12 cellular contexts compared by ENCODE assay signal in genomic region chr18:50320719-50321118, GRCh38. TPM values are rescaled to one million over a fixed set of nuclear protein-coding genes. Genes with fewer than 3 reads are reported as not detected.
A peak's percentile ranks its signal among the peaks of the same experiment; 100 is the strongest.
DNase-seq lines count a peak whose midpoint lies in the region; ATAC-seq, FAIRE-seq and TF ChIP-seq lines count a peak whose summit lies in the region.
"Had no signal": no experiment of that assay in that cellular context is flagged by ENCODE, and none has a peak within 500 bp of the region (broad histone marks: within the 10 kb centered on the region; RNA-seq: fewer than 3 reads in every experiment).

No MANE protein-coding gene starts in this region.

- no peak overlapping the region for H3K9ac ChIP-seq in H9 (ENCODE audit: extremely low read depth, insufficient read length, low read length)

- H3K56ac ChIP-seq in H9 (ENCODE audit: insufficient read length, low read depth, low read length) = no peak overlapping the region

- TF ChIP-seq CTCF in DOHH2 (IDR thresholded peaks at IDR 0.05; ENCODE audit: low read depth, low read length, poor library complexity, severe bottlenecking) = no peak
- TF ChIP-seq CTCF in activated B cell treated with CpG ODN at 0.5 μM for 24 hours (IDR thresholded peaks at IDR 0.05) = no peak
- no peak for TF ChIP-seq CTCF in D721Med (IDR thresholded peaks at IDR 0.05; ENCODE audit: insufficient read depth, missing control alignments)
- no peak for TF ChIP-seq CTCF in H9 (conservative IDR thresholded peaks at IDR 0.05)

- no peak overlapping the region for H3T11ph ChIP-seq in H9 (ENCODE audit: low read length)

- WGBS in H9 (ENCODE audit: extremely low coverage, insufficient read length, low lambda C conversion rate) = no CpG with 5 or more reads among the region's 5 CpGs

- no peak overlapping the region for H2BK5ac ChIP-seq in H9 (ENCODE audit: insufficient read length, low read length)

- no peak overlapping the region for H3K27ac ChIP-seq in DOHH2 (ENCODE audit: low read depth, low read length)
- no peak overlapping the region for H3K27ac ChIP-seq in H9 (ENCODE audit: insufficient read length, low read depth, low read length)
- H3K27ac ChIP-seq: body of pancreas, SK-N-MC had no signal

- H4K5ac ChIP-seq in H9 (ENCODE audit: insufficient read length, low read depth, low read length) = no peak overlapping the region

- H2AFZ ChIP-seq in H9 (ENCODE audit: low read length) = no peak overlapping the region

- no peaks in the 10 kb centered on the region for H3K27me3 Mint-ChIP-seq in activated B cell treated with CpG ODN at 0.5 μM for 24 hours
- H3K27me3 Mint-ChIP-seq in H9 (ENCODE audit: low read depth) = peaks cover 9% of the 10 kb centered on the region

- H3K4me3 ChIP-seq in DOHH2 (ENCODE audit: low read length) = peak overlapping the region; percentile 50
- H3K4me3 ChIP-seq: body of pancreas, SK-N-MC had no signal

- H3K9me3 Mint-ChIP-seq in activated B cell treated with CpG ODN at 0.5 μM for 24 hours (no peaks in the 10 kb centered on the region), H9 (no peaks in the 10 kb centered on the region)
- H3K9me3 Mint-ChIP-seq: immature natural killer cell had no signal

- H2BK20ac ChIP-seq in H9 (ENCODE audit: low read depth, low read length, poor library complexity, severe bottlenecking) = no peak overlapping the region

- DNase-seq in activated B cell treated with CpG ODN at 0.5 μM for 24 hours (no peak), D721Med (ENCODE audit: insufficient read length, low spot score) (no peak), RCC 7860 (ENCODE audit: low spot score) (no peak), H9 (no peak), HUDEP-2 (lab: John Stamatoyannopoulos, UW; ENCODE audit: unreplicated experiment in 76 of 76) (no peak)
- DNase-seq: body of pancreas, immature natural killer cell, NCI-H510A treated with DMSO at 0.1 percent for 48 hours had no signal

- H3K23ac ChIP-seq in H9 (ENCODE audit: insufficient read length, low read depth, low read length) = no peak overlapping the region

- H3K9me2 ChIP-seq in DOHH2 (replicated peaks; ENCODE audit: control insufficient read depth, low read length) = no peaks in the 10 kb centered on the region

- no peaks in the 10 kb centered on the region for H3K79me2 ChIP-seq in DOHH2 (ENCODE audit: control insufficient read depth, low read length)
- no peaks in the 10 kb centered on the region for H3K79me2 ChIP-seq in H9 (ENCODE audit: insufficient read depth, low read length)

- peak overlapping the region; percentile 13 for H3K4me3 Mint-ChIP-seq in activated B cell treated with CpG ODN at 0.5 μM for 24 hours
- no peak overlapping the region for H3K4me3 Mint-ChIP-seq in H9
- H3K4me3 Mint-ChIP-seq: immature natural killer cell had no signal

- H3K36me3 Mint-ChIP-seq in activated B cell treated with CpG ODN at 0.5 μM for 24 hours (ENCODE audit: low read depth) = no peaks in the 10 kb centered on the region
- H3K36me3 Mint-ChIP-seq in H9 (ENCODE audit: insufficient read depth in 1 of 3, low read depth in 3 of 3) = no peaks in the 10 kb centered on the region
- H3K36me3 Mint-ChIP-seq: immature natural killer cell had no signal

- H3F3A ChIP-seq in DOHH2 (ENCODE audit: control insufficient read depth, insufficient read depth) = peaks cover 3% of the 10 kb centered on the region; the same call in 1 of the 2 replicates

- H3K27ac Mint-ChIP-seq in activated B cell treated with CpG ODN at 0.5 μM for 24 hours = no peak overlapping the region
- H3K27ac Mint-ChIP-seq in H9 = peak overlapping the region in 1 of 3 experiments; percentile 25; a peak in 1 of 7 replicates
- H3K27ac Mint-ChIP-seq: immature natural killer cell had no signal

- H3K23me2 ChIP-seq in H9 (ENCODE audit: insufficient read length, low read depth, low read length, poor library complexity, severe bottlenecking) = no peaks in the 10 kb centered on the region

- peak; percentile 52 for ATAC-seq in GM19397 (IDR thresholded peaks at IDR 0.05; ENCODE audit: unreplicated experiment)
- peak; percentile 59 for ATAC-seq in HG03097 (IDR thresholded peaks at IDR 0.05; ENCODE audit: low FRiP score, unreplicated experiment)
- no peak for ATAC-seq in activated B cell treated with CpG ODN at 0.5 μM for 24 hours (ENCODE audit: low read depth)
- ATAC-seq: body of pancreas had no signal

- no peak overlapping the region for H3K4ac ChIP-seq in H9 (ENCODE audit: low read depth, low read length)

- POLR2A ChIA-PET in activated B cell treated with CpG ODN at 0.5 μM for 24 hours (lab: Charles Lee) = no interaction called here

- H4K20me1 ChIP-seq in DOHH2 (ENCODE audit: control insufficient read depth, insufficient read depth, low read depth, low read length) = no peaks in the 10 kb centered on the region
- H4K20me1 ChIP-seq in H9 (ENCODE audit: control insufficient read depth, insufficient read depth, insufficient read length) = no peaks in the 10 kb centered on the region

- H4K8ac ChIP-seq in H9 (replicated peaks; ENCODE audit: insufficient read length, low read depth, low read length) = no peak overlapping the region

- intact Hi-C loops in activated B cell treated with CpG ODN at 0.5 μM for 24 hours (cut with micrococcal nuclease) = no loop called here

- H3K4me2 ChIP-seq in DOHH2 (ENCODE audit: low read length) (peak overlapping the region; percentile 69), H9 (ENCODE audit: insufficient read depth, insufficient read length, low read length) (no peak overlapping the region)

- no peak overlapping the region for H2BK15ac ChIP-seq in H9 (ENCODE audit: low read depth, low read length)

- CTCF ChIA-PET in activated B cell treated with CpG ODN at 0.5 μM for 24 hours (lab: Charles Lee) = interaction anchor here (1.1 kb wide), 1 partner anchor 36 kb away, joined by 5 read pairs; no protein-coding TSS in a partner anchor

- H3K14ac ChIP-seq in H9 (ENCODE audit: insufficient read depth, low read length) = no peak overlapping the region

- peaks cover 43% of the 10 kb centered on the region for H3K4me1 ChIP-seq in DOHH2 (ENCODE audit: control insufficient read depth, low read length)
- H3K4me1 ChIP-seq in H9 (ENCODE audit: insufficient read depth, low read length) = no peaks in the 10 kb centered on the region
- H3K4me1 ChIP-seq: body of pancreas had no signal

- no peaks in the 10 kb centered on the region for H3K9me3 ChIP-seq in DOHH2 (ENCODE audit: control insufficient read depth, insufficient read depth, low read length)
- H3K9me3 ChIP-seq in H9 (ENCODE audit: control insufficient read depth, low read depth, low read length) = no peaks in the 10 kb centered on the region
- H3K9me3 ChIP-seq: body of pancreas had no signal

- no peaks in the 10 kb centered on the region for H3K27me3 ChIP-seq in DOHH2 (ENCODE audit: control insufficient read depth, low read length)
- H3K27me3 ChIP-seq in H9 (ENCODE audit: insufficient read depth, low read length) = no peaks in the 10 kb centered on the region
- H3K27me3 ChIP-seq: body of pancreas had no signal

- FAIRE-seq in D721Med (lab: Jason Lieb, UNC) (no peak), RCC 7860 (lab: Jason Lieb, UNC) (no peak)

- no peak overlapping the region for H2AK5ac ChIP-seq in H9 (ENCODE audit: insufficient read length, low read length)

- H4K91ac ChIP-seq in H9 (ENCODE audit: insufficient read length, low read depth, low read length) = no peak overlapping the region

- H3K79me1 ChIP-seq in H9 (ENCODE audit: insufficient read depth, low read depth, low read length, poor library complexity, severe bottlenecking) = no peaks in the 10 kb centered on the region

- H3K4me1 Mint-ChIP-seq in activated B cell treated with CpG ODN at 0.5 μM for 24 hours = peaks cover 30% of the 10 kb centered on the region
- H3K4me1 Mint-ChIP-seq in H9 = peaks cover 7 to 14% of the 10 kb centered on the region in 2 experiments

- H2BK12ac ChIP-seq in H9 (ENCODE audit: insufficient read length, low read depth, low read length) = no peak overlapping the region

- no peaks in the 10 kb centered on the region for H3K36me3 ChIP-seq in DOHH2 (ENCODE audit: control insufficient read depth, low read length)

- H3K18ac ChIP-seq in H9 (ENCODE audit: insufficient read length, low read depth, low read length) = no peak overlapping the region

- no peak overlapping the region for H2BK120ac ChIP-seq in H9 (ENCODE audit: low read depth, low read length, poor library complexity, severe bottlenecking)

RNA-seq across cellular contexts. Expression of gene CXXC1, which starts 33.2 kb away (rescaled TPM):
- total RNA-seq in activated B cell treated with CpG ODN at 0.5 μM for 24 hours = 126 and 134 TPM in 2 replicates
- 95.9 and 96.3 TPM in 2 replicates for total RNA-seq in H9 (2021)

RNA-seq across cellular contexts. Expression of gene MBD1, which starts 39.4 kb away (rescaled TPM):
- total RNA-seq in activated B cell treated with CpG ODN at 0.5 μM for 24 hours (101 and 117 TPM in 2 replicates), H9 (2021) (57.2 and 58.1 TPM in 2 replicates)

RNA-seq across cellular contexts. Expression of gene SKA1, which starts 54.1 kb away (rescaled TPM):
- 0.71 and 1.0 TPM in 2 replicates for total RNA-seq in activated B cell treated with CpG ODN at 0.5 μM for 24 hours
- 20.2 and 20.6 TPM in 2 replicates for total RNA-seq in H9 (2021)

RNA-seq across cellular contexts. Expression of gene CFAP53, which starts 54.4 kb away (rescaled TPM):
- total RNA-seq in activated B cell treated with CpG ODN at 0.5 μM for 24 hours (0.27 and 0.29 TPM in 2 replicates), H9 (2021) (0.15 and 0.22 TPM in 2 replicates)

Comparison
In these comparisons a context has a peak if more than half of its experiments do, and no peak if none do; other contexts are left out.
1. RNA of gene SKA1, which starts 54.1 kb away (total RNA-seq): 20.2 to 20.6 TPM in H9; 0.71 to 1.0 TPM in activated B cell treated with CpG ODN at 0.5 μM for 24 hours; every median in the first group is over 10 times any median in the second.